ENCODE assay signal across 13 cellular contexts in genomic region chr15:58383876-58384275, GRCh38. TPM values are rescaled to one million over a fixed set of nuclear protein-coding genes. Genes with fewer than 3 reads are reported as not detected.
DNase-seq lines count a peak whose midpoint lies in the region; ATAC-seq and TF ChIP-seq lines count a peak whose summit lies in the region.
"Had no signal": no experiment of that assay in that cellular context is flagged by ENCODE, and none has a peak within 500 bp of the region (broad histone marks: within the 10 kb centered on the region; RNA-seq: fewer than 3 reads in every experiment).

No MANE protein-coding gene starts in this region.

- H3K9me3 Mint-ChIP-seq in activated CD8-positive, alpha-beta T cell treated with anti-CD3 and anti-CD28 coated beads, Interleukin-2, amount 10 ng/mL, durations not matched to agents 7 days and 5 days (ENCODE audit: insufficient read depth), result no peaks in the 10 kb centered on the region
- H3K9me3 Mint-ChIP-seq: memory B cell had no signal

- no peaks in the 10 kb centered on the region for H3F3A ChIP-seq in MM.1S (ENCODE audit: insufficient read depth, low read length)

- H3K9me3 ChIP-seq in iPS DF 6.9 (ENCODE audit: control insufficient read depth, insufficient read depth, low read length) (no peaks in the 10 kb centered on the region), MM.1S (replicated peaks; ENCODE audit: insufficient read depth, low read length) (no peaks in the 10 kb centered on the region)
- H3K9me3 ChIP-seq: vagina had no signal

- ATAC-seq in activated CD8-positive, alpha-beta T cell treated with anti-CD3 and anti-CD28 coated beads, Interleukin-2, amount 10 ng/mL, durations not matched to agents 7 days and 5 days, result no peak
- ATAC-seq in GM19035 (IDR thresholded peaks at IDR 0.05; ENCODE audit: unreplicated experiment), result no peak

- WGBS in iPS DF 6.9 (ENCODE audit: insufficient coverage, insufficient read length), result no CpG with 5 or more reads among the region's 5 CpGs

- POLR2A ChIA-PET in activated CD8-positive, alpha-beta T cell treated with anti-CD3 and anti-CD28 coated beads, Interleukin-2, amount 10 ng/mL, durations not matched to agents 7 days and 5 days (lab: Charles Lee), result interaction anchor here (0.9 kb wide), 1 partner anchor 13 kb away, joined by 3 read pairs; no protein-coding TSS in a partner anchor

- no peaks in the 10 kb centered on the region for H3K4me1 Mint-ChIP-seq in activated CD8-positive, alpha-beta T cell treated with anti-CD3 and anti-CD28 coated beads, Interleukin-2, amount 10 ng/mL, durations not matched to agents 7 days and 5 days (ENCODE audit: low read depth)
- H3K4me1 Mint-ChIP-seq: memory B cell had no signal

- no peak overlapping the region for H3K9ac ChIP-seq in MM.1S (ENCODE audit: low read length)

- no peaks in the 10 kb centered on the region for H4K20me1 ChIP-seq in MM.1S (ENCODE audit: insufficient read depth, low read length)

- H3K27ac ChIP-seq in iPS DF 6.9 (ENCODE audit: low read length), result no peak overlapping the region
- no peak overlapping the region for H3K27ac ChIP-seq in MM.1S (ENCODE audit: low read length)
- H3K27ac ChIP-seq: vagina had no signal

- H3K4me3 Mint-ChIP-seq in activated CD8-positive, alpha-beta T cell treated with anti-CD3 and anti-CD28 coated beads, Interleukin-2, amount 10 ng/mL, durations not matched to agents 7 days and 5 days, result no peak overlapping the region
- H3K4me3 Mint-ChIP-seq: memory B cell had no signal

- no peak overlapping the region for H2AFZ ChIP-seq in MM.1S (ENCODE audit: low read length)

- H3K36me3 ChIP-seq in iPS DF 6.9 (ENCODE audit: control insufficient read depth, insufficient read depth, low read length) (no peaks in the 10 kb centered on the region), MM.1S (replicated peaks; ENCODE audit: insufficient read depth, low read length) (no peaks in the 10 kb centered on the region)
- H3K36me3 ChIP-seq: vagina had no signal

- H3K27me3 ChIP-seq in iPS DF 6.9 (ENCODE audit: control insufficient read depth, insufficient read depth, low read length), result no peaks in the 10 kb centered on the region
- H3K27me3 ChIP-seq in MM.1S (replicated peaks; ENCODE audit: insufficient read depth, low read length), result no peaks in the 10 kb centered on the region
- H3K27me3 ChIP-seq: vagina had no signal

- peak; percentile 29 for DNase-seq in activated T-cell treated with anti-CD3 and anti-CD28 coated beads for 24 hours (ENCODE audit: low read depth)
- DNase-seq in activated T-cell treated with anti-CD3 and anti-CD28 coated beads for 4 hours, result no peak
- no peak for DNase-seq in activated CD8-positive, alpha-beta T cell treated with anti-CD3 and anti-CD28 coated beads, Interleukin-2, amount 10 ng/mL, durations not matched to agents 7 days and 5 days
- peak; percentile 16 for DNase-seq in iPS DF 6.9 (ENCODE audit: low read depth, low spot score)
- DNase-seq in stimulated activated CD8-positive, alpha-beta memory T cell treated with anti-CD3 and anti-CD28 coated beads, Interleukin-7, amount 100 ng/mL, for 48 hours (ENCODE audit: extremely low read depth in 1 of 2, low read depth in 1 of 2), result peak; percentile 22 to 65
- no peak for DNase-seq in MM.1S
- DNase-seq in cortex of kidney (lab: John Stamatoyannopoulos, UW), result no peak
- DNase-seq: DND-41, head of caudate nucleus, NCI-H526 treated with DMSO at 0.1 percent for 48 hours had no signal

- H3K9me2 ChIP-seq in MM.1S (replicated peaks; ENCODE audit: insufficient read depth, low read length), result no peaks in the 10 kb centered on the region

- TF ChIP-seq CTCF in MM.1S (IDR thresholded peaks at IDR 0.05; ENCODE audit: low read length), result no peak

- H3K4me1 ChIP-seq in iPS DF 6.9 (ENCODE audit: control insufficient read depth, insufficient read depth, low read length) (peaks cover 3% of the 10 kb centered on the region; the same call in 1 of the 2 replicates), MM.1S (ENCODE audit: low read length) (no peaks in the 10 kb centered on the region)
- H3K4me1 ChIP-seq: vagina had no signal

- H3K4me2 ChIP-seq in MM.1S (ENCODE audit: low read depth, low read length), result no peak overlapping the region

- peak overlapping the region; percentile 32 for H3K27ac Mint-ChIP-seq in activated CD8-positive, alpha-beta T cell treated with anti-CD3 and anti-CD28 coated beads, Interleukin-2, amount 10 ng/mL, durations not matched to agents 7 days and 5 days
- H3K27ac Mint-ChIP-seq: memory B cell had no signal

- H3K4me3 ChIP-seq in iPS DF 6.9 (ENCODE audit: low read length), result no peak overlapping the region
- no peak overlapping the region for H3K4me3 ChIP-seq in MM.1S (ENCODE audit: low read length)
- H3K4me3 ChIP-seq: vagina had no signal

- H3K36me3 Mint-ChIP-seq in activated CD8-positive, alpha-beta T cell treated with anti-CD3 and anti-CD28 coated beads, Interleukin-2, amount 10 ng/mL, durations not matched to agents 7 days and 5 days (ENCODE audit: low read depth), result peaks cover 2% of the 10 kb centered on the region
- H3K36me3 Mint-ChIP-seq: memory B cell had no signal

- CTCF ChIA-PET in activated CD8-positive, alpha-beta T cell treated with anti-CD3 and anti-CD28 coated beads, Interleukin-2, amount 10 ng/mL, durations not matched to agents 7 days and 5 days (lab: Charles Lee), result no interaction called here

- no peaks in the 10 kb centered on the region for H3K27me3 Mint-ChIP-seq in activated CD8-positive, alpha-beta T cell treated with anti-CD3 and anti-CD28 coated beads, Interleukin-2, amount 10 ng/mL, durations not matched to agents 7 days and 5 days (ENCODE audit: low read depth)

- no peaks in the 10 kb centered on the region for H3K79me2 ChIP-seq in MM.1S (ENCODE audit: low read length)

RNA-seq across cellular contexts. Expression of gene LIPC, which starts 47.9 kb away (rescaled TPM):
- 1 to 10 TPM; 4.1 to 4.4 TPM for total RNA-seq in activated CD8-positive, alpha-beta T cell treated with anti-CD3 and anti-CD28 coated beads, Interleukin-2, amount 10 ng/mL, durations not matched to agents 7 days and 5 days
- total RNA-seq: vagina had no signal

Comparison
In these comparisons a context has a peak if more than half of its experiments do, and no peak if none do; other contexts are left out.
1. DNase-seq: peak in activated T-cell treated with anti-CD3 and anti-CD28 coated beads for 24 hours (single experiment), iPS DF 6.9 (single experiment) and stimulated activated CD8-positive, alpha-beta memory T cell treated with anti-CD3 and anti-CD28 coated beads, Interleukin-7, amount 100 ng/mL, for 48 hours (2 of 2); none in activated T-cell treated with anti-CD3 and anti-CD28 coated beads for 4 hours (single experiment), activated CD8-positive, alpha-beta T cell treated with anti-CD3 and anti-CD28 coated beads, Interleukin-2, amount 10 ng/mL, durations not matched to agents 7 days and 5 days (single experiment), MM.1S (single experiment) and cortex of kidney (single experiment).